ENCODE assay signal across 30 cellular contexts in genomic region chr2:77104554-77104953, GRCh38.
DNase-seq lines count a peak whose midpoint lies in the region; ATAC-seq and TF ChIP-seq lines count a peak whose summit lies in the region.
"Had no signal": no experiment of that assay in that cellular context is flagged by ENCODE, and none has a peak within 500 bp of the region (broad histone marks: within the 10 kb centered on the region; RNA-seq: fewer than 3 reads in every experiment).

No MANE protein-coding gene starts in this region.

- ATAC-seq in HG02642 (IDR thresholded peaks at IDR 0.05; ENCODE audit: poor library complexity, unreplicated experiment) (no peak), HG02852 (IDR thresholded peaks at IDR 0.05; ENCODE audit: unreplicated experiment) (no peak)
- ATAC-seq: activated CD4-positive, alpha-beta T cell treated with anti-CD3 and anti-CD28 coated beads for 36 hours; activated CD8-positive, alpha-beta T cell treated with anti-CD3 and anti-CD28 coated beads for 36 hours; CD8-positive, alpha-beta T cell; left cardiac atrium; natural killer cell treated with Interleukin-12 subunit alpha and Interleukin-12 subunit beta and Interleukin-15 and Interleukin-18, amount 100 ng/mL, for 72 hours; pancreas; SK-N-SH treated with all-trans-retinoic acid at 6 μM for 48 hours had no signal

- H3K27me3 Mint-ChIP-seq in mesothelial cell of epicardium (ENCODE audit: low read depth), result no peaks in the 10 kb centered on the region
- H3K27me3 Mint-ChIP-seq: activated CD4-positive, alpha-beta T cell treated with anti-CD3 and anti-CD28 coated beads for 36 hours; activated CD8-positive, alpha-beta T cell treated with anti-CD3 and anti-CD28 coated beads for 36 hours; activated naive CD4-positive, alpha-beta T cell treated with anti-CD3 and anti-CD28 coated beads, Interleukin-2, amount 10 ng/mL, durations not matched to agents 7 days and 5 days; B cell; natural killer cell treated with Interleukin-12 subunit alpha and Interleukin-12 subunit beta and Interleukin-15 and Interleukin-18, amount 100 ng/mL, for 72 hours had no signal

- H3K4me1 Mint-ChIP-seq in mesothelial cell of epicardium, result peaks cover 8% of the 10 kb centered on the region
- H3K4me1 Mint-ChIP-seq: activated CD4-positive, alpha-beta T cell treated with anti-CD3 and anti-CD28 coated beads for 36 hours; activated naive CD4-positive, alpha-beta T cell treated with anti-CD3 and anti-CD28 coated beads, Interleukin-2, amount 10 ng/mL, durations not matched to agents 7 days and 5 days; B cell had no signal

- H3K9me3 Mint-ChIP-seq in mesothelial cell of epicardium, result peaks cover 13% of the 10 kb centered on the region

- H3K36me3 Mint-ChIP-seq in mesothelial cell of epicardium, result peaks cover 1% of the 10 kb centered on the region
- H3K36me3 Mint-ChIP-seq: activated naive CD4-positive, alpha-beta T cell treated with anti-CD3 and anti-CD28 coated beads, Interleukin-2, amount 10 ng/mL, durations not matched to agents 7 days and 5 days; CD8-positive, alpha-beta T cell had no signal

- no peak overlapping the region for H3K4me3 Mint-ChIP-seq in mesothelial cell of epicardium
- H3K4me3 Mint-ChIP-seq: activated CD4-positive, alpha-beta T cell treated with anti-CD3 and anti-CD28 coated beads for 36 hours; activated CD8-positive, alpha-beta T cell treated with anti-CD3 and anti-CD28 coated beads for 36 hours; activated naive CD4-positive, alpha-beta T cell treated with anti-CD3 and anti-CD28 coated beads, Interleukin-2, amount 10 ng/mL, durations not matched to agents 7 days and 5 days; B cell; CD8-positive, alpha-beta T cell; natural killer cell treated with Interleukin-12 subunit alpha and Interleukin-12 subunit beta and Interleukin-15 and Interleukin-18, amount 100 ng/mL, for 72 hours; T-helper 1 cell treated with Interleukin-12 subunit alpha and Interleukin-12 subunit beta and Interleukin-4 antibody, amounts not matched to agents 30 μg/mL and 1 μg/mL, for 36 hours had no signal

- H3K27ac Mint-ChIP-seq in mesothelial cell of epicardium, result peak overlapping the region; percentile 23
- H3K27ac Mint-ChIP-seq: activated CD4-positive, alpha-beta T cell treated with anti-CD3 and anti-CD28 coated beads for 36 hours; activated CD8-positive, alpha-beta T cell treated with anti-CD3 and anti-CD28 coated beads for 36 hours; activated naive CD4-positive, alpha-beta T cell treated with anti-CD3 and anti-CD28 coated beads, Interleukin-2, amount 10 ng/mL, durations not matched to agents 7 days and 5 days; B cell; CD8-positive, alpha-beta T cell; natural killer cell treated with Interleukin-12 subunit alpha and Interleukin-12 subunit beta and Interleukin-15 and Interleukin-18, amount 100 ng/mL, for 72 hours; T-helper 1 cell treated with Interleukin-12 subunit alpha and Interleukin-12 subunit beta and Interleukin-4 antibody, amounts not matched to agents 30 μg/mL and 1 μg/mL, for 36 hours had no signal

- TF ChIP-seq CTCF in mesothelial cell of epicardium (IDR thresholded peaks at IDR 0.05; ENCODE audit: unreplicated experiment), result no peak

- POLR2A ChIA-PET in HEK293T (lab: Yijun Ruan, JAX), result interaction anchor here (0.7 kb wide), 1 partner anchor 45 kb away, joined by 3 read pairs; no protein-coding TSS in a partner anchor

- peak; percentile 6 for DNase-seq in D341Med (ENCODE audit: low spot score)
- DNase-seq in HEK293T (ENCODE audit: extremely low spot score), result peak; percentile 42
- peak; percentile 0 for DNase-seq in amniotic epithelial cell (ENCODE audit: low read depth)
- no peak for DNase-seq in mesothelial cell of epicardium (ENCODE audit: low spot score in 2 of 2, unreplicated experiment in 2 of 2)
- DNase-seq in amygdala (lab: John Stamatoyannopoulos, UW), result no peak
- DNase-seq: ACHN; activated CD4-positive, alpha-beta T cell treated with anti-CD3 and anti-CD28 coated beads for 36 hours; activated CD8-positive, alpha-beta memory T cell treated with anti-CD3 and anti-CD28 coated beads, Interleukin-2, amount 50 U/mL, for 48 hours; activated CD8-positive, alpha-beta T cell treated with anti-CD3 and anti-CD28 coated beads for 36 hours; activated naive CD4-positive, alpha-beta T cell treated with anti-CD3 and anti-CD28 coated beads, Interleukin-2, amount 10 ng/mL, durations not matched to agents 7 days and 5 days; adrenal gland; brain microvascular endothelial cell; CD8-positive, alpha-beta T cell; cerebellar nuclear complex; dorsolateral prefrontal cortex; EL; HCEC 1CT; left cardiac atrium; NCI-H1930; NCI-H526; NK-92 treated with Interleukin-12 subunit alpha and Interleukin-12 subunit beta, amount 100 ng/mL, for 24 hours; pancreas; retina; stimulated activated naive CD4-positive, alpha-beta T cell treated with Interleukin-2 at 50 U/mL for 16 hours had no signal

- CTCF ChIA-PET in HEK293T (lab: Yijun Ruan, JAX), result no interaction called here

TF ChIP-seq in HEK293T, 16 proteins besides CTCF, POLR2A, EP300 and RAD21:
- TF ChIP-seq PKNOX1 (IDR thresholded peaks at IDR 0.05) (no peak), ELF4 (IDR thresholded peaks at IDR 0.05) (no peak), ARNT (IDR thresholded peaks at IDR 0.05) (no peak), BHLHE40 (IDR thresholded peaks at IDR 0.05; ENCODE audit: borderline replicate concordance) (no peak), FOXA1 (IDR thresholded peaks at IDR 0.05) (no peak), CTBP1 (IDR thresholded peaks at IDR 0.05; ENCODE audit: borderline replicate concordance) (no peak), TARDBP (IDR thresholded peaks at IDR 0.05) (no peak), SP1 (IDR thresholded peaks at IDR 0.05) (no peak), HDGF (IDR thresholded peaks at IDR 0.05; ENCODE audit: borderline replicate concordance) (no peak), NFRKB (IDR thresholded peaks at IDR 0.05) (no peak), ZNF384 (IDR thresholded peaks at IDR 0.05) (no peak), LEF1 (IDR thresholded peaks at IDR 0.05; ENCODE audit: borderline replicate concordance) (no peak)

Comparison
In these comparisons a context has a peak if more than half of its experiments do, and no peak if none do; other contexts are left out.
1. DNase-seq: peak in D341Med (single experiment), HEK293T (single experiment) and amniotic epithelial cell (single experiment); none in mesothelial cell of epicardium (0 of 2) and amygdala (0 of 56).